10 cellular contexts compared by ENCODE assay signal in the genomic region with DNA sequence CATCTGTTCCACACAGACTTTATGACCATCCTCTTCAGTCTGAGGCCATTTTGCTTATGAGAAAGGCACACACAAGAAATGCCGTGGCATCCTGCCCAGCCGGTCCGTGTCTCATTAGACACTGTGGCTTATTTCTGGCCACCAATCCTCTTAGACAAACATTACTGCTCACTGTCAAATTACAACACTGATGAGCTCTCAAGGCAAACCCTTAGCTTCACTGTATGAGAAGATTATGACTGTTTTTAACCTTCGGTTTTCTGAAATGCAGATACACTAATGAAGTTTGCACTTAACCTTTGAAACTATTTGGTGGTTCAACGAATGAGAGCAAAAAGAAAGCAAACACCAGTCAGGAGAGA. TPM values are rescaled to one million over a fixed set of nuclear protein-coding genes. Genes with fewer than 3 reads are reported as not detected.
DNase-seq lines count a peak whose midpoint lies in the region; ATAC-seq and TF ChIP-seq lines count a peak whose summit lies in the region.
"Had no signal": no experiment of that assay in that cellular context is flagged by ENCODE, and none has a peak within 500 bp of the region (broad histone marks: within the 10 kb centered on the region; RNA-seq: fewer than 3 reads in every experiment).

No MANE protein-coding gene starts in this region.

- TF ChIP-seq POLR2A in adrenal gland (IDR thresholded peaks at IDR 0.05), result peak in 1 of 2 donors; percentile 54

- H3K27me3 ChIP-seq in adrenal gland (no peaks in the 10 kb centered on the region), subcutaneous abdominal adipose tissue (ENCODE audit: control insufficient read depth in 5 of 5, insufficient read depth in 4 of 5, low read length in 5 of 5) (no peaks in the 10 kb centered on the region)
- H3K27me3 ChIP-seq: foreskin keratinocyte had no signal

- no peaks in the 10 kb centered on the region for H3K36me3 ChIP-seq in adrenal gland (replicated peaks in 1 of 2)
- no peaks in the 10 kb centered on the region for H3K36me3 ChIP-seq in subcutaneous abdominal adipose tissue (ENCODE audit: control insufficient read depth in 5 of 5, insufficient read depth in 5 of 5, low read length in 5 of 5)

- intact Hi-C loops in adrenal gland (cut with DNase I), result no loop called here

- DNase-seq in GOT3 (lab: John Stamatoyannopoulos, UW) (peak; percentile 12), adrenal gland (peak; percentile 73 to 92 (median 80)), hippocampal formation (lab: John Stamatoyannopoulos, UW) (peak; percentile 54 to 64), islet precursor cell (no peak), NCI-H1930 (lab: John Stamatoyannopoulos, UW) (no peak), AML-193 (lab: John Stamatoyannopoulos, UW) (no peak)
- DNase-seq: foreskin keratinocyte had no signal

- peak overlapping the region in 3 of 5 donors; percentile 1 to 87 (median 57) for H3K9ac ChIP-seq in subcutaneous abdominal adipose tissue (ENCODE audit: low read length in 5 of 5)

- H3K4me3 ChIP-seq in adrenal gland (peak overlapping the region in 1 of 4 donors; percentile 45), subcutaneous abdominal adipose tissue (ENCODE audit: low read depth in 1 of 5, low read length in 5 of 5) (peak overlapping the region; percentile 41 to 60 (median 50))

- H3K4me1 ChIP-seq in adrenal gland (replicated peaks in 1 of 2) (peaks cover 18 to 67% of the 10 kb centered on the region in 2 donors), subcutaneous abdominal adipose tissue (ENCODE audit: control insufficient read depth in 5 of 5, insufficient read depth in 5 of 5, low read length in 5 of 5) (peaks cover 0 to 35% (median 27%) of the 10 kb centered on the region in 5 donors)

- no peak for ATAC-seq in GM19324 (IDR thresholded peaks at IDR 0.05; ENCODE audit: low FRiP score, unreplicated experiment)
- ATAC-seq: foreskin keratinocyte had no signal

- TF ChIP-seq CTCF in adrenal gland (IDR thresholded peaks at IDR 0.05), result no peak

- H3K27ac ChIP-seq in adrenal gland, result peak overlapping the region in 4 of 5 donors; percentile 68 to 83 (median 81)
- peak overlapping the region; percentile 95 for H3K27ac ChIP-seq in subcutaneous abdominal adipose tissue (ENCODE audit: low read depth, low read length)
- H3K27ac ChIP-seq: foreskin keratinocyte, HL-60 had no signal

- WGBS in adrenal gland, 4 donors, result 28 to 37% (median 32%) methylated on average over 5 of the region's 5 CpGs

- H3K9me3 ChIP-seq in adrenal gland (replicated peaks in 1 of 3) (no peaks in the 10 kb centered on the region), subcutaneous abdominal adipose tissue (ENCODE audit: control insufficient read depth in 5 of 5, low read length in 5 of 5) (no peaks in the 10 kb centered on the region)

RNA-seq across cellular contexts. Expression of a gene that starts 50.5 kb away (rescaled TPM):
- total RNA-seq in adrenal gland, result 100 to 1,000 TPM; 197 to 418 (median 286) TPM
- polyA plus RNA-seq in adrenal gland, result 100 to 1,000 TPM; 105 to 208 (median 164) TPM

Comparison
In these comparisons a context has a peak if more than half of its experiments do, and no peak if none do; other contexts are left out.
1. DNase-seq: peak in GOT3 (single experiment), adrenal gland (7 of 7) and hippocampal formation (2 of 2); none in islet precursor cell (single experiment), NCI-H1930 (0 of 2) and AML-193 (0 of 2).